ENCODE assay signal across 25 cellular contexts in genomic region chr12:109252799-109253198, GRCh38. TPM values are rescaled to one million over a fixed set of nuclear protein-coding genes. Genes with fewer than 3 reads are reported as not detected.
A peak's percentile ranks its signal among the peaks of the same experiment; 100 is the strongest.
DNase-seq lines count a peak whose midpoint lies in the region; ATAC-seq, FAIRE-seq and TF ChIP-seq lines count a peak whose summit lies in the region.
"Had no signal": no experiment of that assay in that cellular context is flagged by ENCODE, and none has a peak within 500 bp of the region (broad histone marks: within the 10 kb centered on the region; RNA-seq: fewer than 3 reads in every experiment).

No MANE protein-coding gene starts in this region.

- no peak for TF ChIP-seq POLR2A in NB4 (IDR thresholded peaks at IDR 0.05; ENCODE audit: extremely low read depth, insufficient read length)
- no peak for TF ChIP-seq POLR2A in sigmoid colon (IDR thresholded peaks at IDR 0.05)
- TF ChIP-seq POLR2A in suprapubic skin (IDR thresholded peaks at IDR 0.05), result no peak

- DNase-seq in NB4 (ENCODE audit: low read depth) (peak; percentile 19), bronchial epithelial cell (ENCODE audit: low read depth) (no peak), sigmoid colon (peak; percentile 4), pons (ENCODE audit: low spot score) (no peak), suprapubic skin (ENCODE audit: low spot score in 2 of 2) (no peak)
- DNase-seq: AML-193; BE2C; CD4-positive, alpha-beta T cell; CD8-positive, alpha-beta memory T cell; DMS 273 treated with DMSO at 0.1 percent for 48 hours; DMS79; EL; GDM1; GM23248; H7; HCEC 1CT had no signal

- TF ChIP-seq EP300 in sigmoid colon (IDR thresholded peaks at IDR 0.05) (no peak), suprapubic skin (IDR thresholded peaks at IDR 0.05) (no peak)

- peaks cover 0 to 14% of the 10 kb centered on the region in 2 experiments; a peak in 1 of 3 replicates for H3K36me3 ChIP-seq in HEK293 (ENCODE audit: control insufficient read depth in 2 of 2, insufficient read depth in 1 of 2, low read length in 2 of 2)
- no peaks in the 10 kb centered on the region for H3K36me3 ChIP-seq in bronchial epithelial cell (ENCODE audit: control insufficient read depth, insufficient read depth, low read length)
- peaks cover 47 to 99% (median 65%) of the 10 kb centered on the region in 4 donors for H3K36me3 ChIP-seq in sigmoid colon
- H3K36me3 ChIP-seq in suprapubic skin, result peaks cover 69% of the 10 kb centered on the region
- H3K36me3 ChIP-seq: BE2C had no signal

- H3K27ac ChIP-seq in HEK293 (ENCODE audit: extremely low read depth, low read depth, low read length) (no peak overlapping the region), sigmoid colon (no peak overlapping the region), suprapubic skin (no peak overlapping the region)
- H3K27ac ChIP-seq: BLaER1 treated with 17β-estradiol and CSF1 and Interleukin-3, amounts not matched to agents 10 nM and 100 nM; GM23248 had no signal

- no peak for ATAC-seq in HG02852 (IDR thresholded peaks at IDR 0.05; ENCODE audit: unreplicated experiment)
- ATAC-seq: GM12878 had no signal

- CTCF ChIA-PET in HEK293 (lab: Yijun Ruan, JAX), result interaction anchor here (1.0 kb wide), 1 partner anchor 141 kb away, joined by 5 read pairs; no protein-coding TSS in a partner anchor

- H3K4me1 ChIP-seq in HEK293 (ENCODE audit: control insufficient read depth, insufficient read depth, low read length) (peaks cover 10% of the 10 kb centered on the region), sigmoid colon (peaks cover 0 to 10% (median 7%) of the 10 kb centered on the region in 4 donors), suprapubic skin (no peaks in the 10 kb centered on the region)
- H3K4me1 ChIP-seq: BE2C had no signal

- intact Hi-C loops in sigmoid colon (cut with DNase I), result no loop called here

- POLR2A ChIA-PET in HEK293 (lab: Yijun Ruan, JAX), result interaction anchor here (0.6 kb wide), 1 partner anchor 98 kb away, joined by 3 read pairs; no protein-coding TSS in a partner anchor

- no peak for TF ChIP-seq CTCF in HEK293 (tag by site-specific recombination; IDR thresholded peaks at IDR 0.05)
- no peak for TF ChIP-seq CTCF in NB4 (IDR thresholded peaks at IDR 0.05; ENCODE audit: low read depth, low read length)
- no peak for TF ChIP-seq CTCF in bronchial epithelial cell (IDR thresholded peaks at IDR 0.05; ENCODE audit: insufficient read depth, low read length, severe bottlenecking)
- TF ChIP-seq CTCF in sigmoid colon (IDR thresholded peaks at IDR 0.05), result no peak
- TF ChIP-seq CTCF in suprapubic skin (IDR thresholded peaks at IDR 0.05), result no peak

- 95 to 97% methylated on average over 4 of the region's 4 CpGs for WGBS in sigmoid colon, 2 donors
- WGBS in suprapubic skin, result 87% methylated on average over 3 of the region's 4 CpGs

- peak; percentile 75 for FAIRE-seq in bronchial epithelial cell (lab: Jason Lieb, UNC)
- FAIRE-seq: A204.1, D721Med, GM12878, GM19239, H1 had no signal

- H3K27me3 ChIP-seq in bronchial epithelial cell (ENCODE audit: control insufficient read depth, insufficient read depth, low read length) (no peaks in the 10 kb centered on the region), sigmoid colon (no peaks in the 10 kb centered on the region), suprapubic skin (no peaks in the 10 kb centered on the region)
- H3K27me3 ChIP-seq: BE2C; BLaER1 treated with 17β-estradiol and CSF1 and Interleukin-3, amounts not matched to agents 10 nM and 100 nM had no signal

- H3K9me3 ChIP-seq in HEK293 (ENCODE audit: control insufficient read depth, insufficient read depth, low read depth, low read length), result no peaks in the 10 kb centered on the region; the same call in 1 of the 2 replicates
- H3K9me3 ChIP-seq in sigmoid colon, result peaks cover 0 to 6% (median 5%) of the 10 kb centered on the region in 4 donors
- no peaks in the 10 kb centered on the region for H3K9me3 ChIP-seq in suprapubic skin
- H3K9me3 ChIP-seq: BE2C had no signal

- H3K4me3 ChIP-seq in HEK293 (ENCODE audit: low read depth, low read length), result no peak overlapping the region
- H3K4me3 ChIP-seq in NB4 (ENCODE audit: low read depth, low read length), result no peak overlapping the region
- no peak overlapping the region for H3K4me3 ChIP-seq in bronchial epithelial cell (ENCODE audit: low read depth, low read length)
- no peak overlapping the region for H3K4me3 ChIP-seq in sigmoid colon
- no peak overlapping the region for H3K4me3 ChIP-seq in suprapubic skin
- H3K4me3 ChIP-seq: BLaER1 treated with 17β-estradiol and CSF1 and Interleukin-3, amounts not matched to agents 10 nM and 100 nM; GM12878; GM23248 had no signal

TF ChIP-seq in HEK293, 187 proteins besides CTCF, POLR2A, EP300 and RAD21:
- peak; percentile 97 for TF ChIP-seq ZNF157 (tag by site-specific recombination; IDR thresholded peaks at IDR 0.05)
- TF ChIP-seq ZNF398 (tag by site-specific recombination; IDR thresholded peaks at IDR 0.05), result no peak

RNA-seq across cellular contexts. Expression of gene FOXN4, which starts 56.3 kb away (rescaled TPM):
- total RNA-seq in bronchial epithelial cell (not detected in 2 replicates), sigmoid colon (1 to 10 TPM in 1 of 4 donors, under 1 TPM in 1, not detected in 2; 0.41 to 1.9 TPM), suprapubic skin (not detected)
- under 1 TPM in 1 of 3 donors, not detected in 2; 0.06 TPM for polyA plus RNA-seq in sigmoid colon
- total RNA-seq: CD4-positive, alpha-beta T cell; CD8-positive, alpha-beta memory T cell; GM12878; GM23248 had no signal
- polyA plus RNA-seq: CD14-positive monocyte; CD8-positive, alpha-beta memory T cell; GM12878; GM23248 had no signal

Comparison
In these comparisons a context has a peak if more than half of its experiments do, and no peak if none do; other contexts are left out.
1. DNase-seq: peak in NB4 (single experiment) and sigmoid colon (single experiment); none in bronchial epithelial cell (single experiment), pons (single experiment) and suprapubic skin (0 of 2).